Comparison of ENCODE assay signal across 30 cellular contexts in genomic region chr12:107196681-107197080, GRCh38.
DNase-seq lines count a peak whose midpoint lies in the region; ATAC-seq and TF ChIP-seq lines count a peak whose summit lies in the region.
"Had no signal": no experiment of that assay in that cellular context is flagged by ENCODE, and none has a peak within 500 bp of the region (broad histone marks: within the 10 kb centered on the region; RNA-seq: fewer than 3 reads in every experiment).

No MANE protein-coding gene starts in this region.

- no peaks in the 10 kb centered on the region for H3K79me1 ChIP-seq in IMR-90 (ENCODE audit: low read depth in 1 of 2, low read length in 2 of 2)

- no peaks in the 10 kb centered on the region for H4K20me1 ChIP-seq in IMR-90 (ENCODE audit: insufficient read depth, low read length)
- no peaks in the 10 kb centered on the region for H4K20me1 ChIP-seq in osteoblast (ENCODE audit: insufficient read depth, low read length)

- no peak overlapping the region for H3K23ac ChIP-seq in IMR-90 (ENCODE audit: low read depth, low read length)

- TF ChIP-seq CTCF in IMR-90 (conservative IDR thresholded peaks at IDR 0.05; ENCODE audit: low read depth, low read length), result no peak
- no peak for TF ChIP-seq CTCF in astrocyte of the spinal cord (IDR thresholded peaks at IDR 0.05; ENCODE audit: low read depth, low read length)
- TF ChIP-seq CTCF in foreskin fibroblast (IDR thresholded peaks at IDR 0.05; ENCODE audit: low read depth, low read length), result no peak
- no peak for TF ChIP-seq CTCF in type B pancreatic cell (conservative IDR thresholded peaks at IDR 0.05)
- no peak for TF ChIP-seq CTCF in osteoblast (IDR thresholded peaks at IDR 0.05; ENCODE audit: extremely low read depth, low read depth, low read length)

- H3K4me1 ChIP-seq in IMR-90 (ENCODE audit: control insufficient read depth, insufficient read depth, low read length) (peaks cover 5% of the 10 kb centered on the region; the same call in 1 of the 2 replicates), osteoblast (ENCODE audit: insufficient read depth, low read length) (no peaks in the 10 kb centered on the region)
- H3K4me1 ChIP-seq: esophagus muscularis mucosa, uterus had no signal

- no peak overlapping the region for H2BK20ac ChIP-seq in IMR-90 (ENCODE audit: low read depth, low read length)

- intact Hi-C loops in IMR-90 (cut with micrococcal nuclease), result no loop called here

- H3K4me1 Mint-ChIP-seq in activated CD8-positive, alpha-beta memory T cell treated with anti-CD3 and anti-CD28 coated beads, Interleukin-2, amount 10 ng/mL, durations not matched to agents 7 days and 5 days, result peaks cover 2% of the 10 kb centered on the region
- H3K4me1 Mint-ChIP-seq in type B pancreatic cell (ENCODE audit: unreplicated experiment), result no peaks in the 10 kb centered on the region
- H3K4me1 Mint-ChIP-seq: activated CD4-positive, alpha-beta T cell treated with anti-CD3 and anti-CD28 coated beads, Interleukin-2, amount 10 ng/mL, durations not matched to agents 7 days and 5 days; naive B cell had no signal

- H2AFZ ChIP-seq in IMR-90 (replicated peaks; ENCODE audit: low read length, poor library complexity) (no peak overlapping the region), osteoblast (ENCODE audit: low read length) (no peak overlapping the region)

- 0 out of 2 replicates have a peak, but pooled peaks cover 3% of the 10 kb centered on the region for H3K9me3 ChIP-seq in IMR-90 (ENCODE audit: control insufficient read depth, insufficient read depth, low read length)
- H3K9me3 ChIP-seq in osteoblast (ENCODE audit: low read depth, low read length), result no peaks in the 10 kb centered on the region
- H3K9me3 ChIP-seq: thoracic aorta, uterus had no signal

- H4K91ac ChIP-seq in IMR-90 (ENCODE audit: insufficient read depth, low read depth, low read length), result no peak overlapping the region

- H3K27me3 Mint-ChIP-seq in activated CD8-positive, alpha-beta memory T cell treated with anti-CD3 and anti-CD28 coated beads, Interleukin-2, amount 10 ng/mL, durations not matched to agents 7 days and 5 days, result peaks cover 26% of the 10 kb centered on the region
- H3K27me3 Mint-ChIP-seq in type B pancreatic cell, result peaks cover 8% of the 10 kb centered on the region

- BruUV-seq in IMR-90 (replicated peaks; lab: Mats Ljungman, UMichigan), result no TSS peak

- ATAC-seq in IMR-90 (ENCODE audit: low read depth), result peak; percentile 66; the same call in 1 of the 2 replicates
- ATAC-seq in activated CD8-positive, alpha-beta memory T cell treated with anti-CD3 and anti-CD28 coated beads, Interleukin-2, amount 10 ng/mL, durations not matched to agents 7 days and 5 days, result no peak
- ATAC-seq: stimulated activated naive CD8-positive, alpha-beta T cell treated with anti-CD3 and anti-CD28 coated beads, Interleukin-15, Interleukin-2, amounts not matched to agents 100 U/mL and 50 U/mL, for 24 hours had no signal

- H2BK5ac ChIP-seq in IMR-90 (ENCODE audit: low read depth, low read length, poor library complexity, severe bottlenecking), result no peak overlapping the region

- H3K18ac ChIP-seq in IMR-90 (ENCODE audit: low read depth, low read length), result no peak overlapping the region

- no CpG with 5 or more reads among the region's 2 CpGs for WGBS in IMR-90 (ENCODE audit: extremely low coverage in 2 of 2, insufficient read length in 1 of 2), 2 experiments

- TF ChIP-seq POLR2A in IMR-90 (IDR thresholded peaks at IDR 0.05; ENCODE audit: low read depth, low read length), result no peak

- no peak overlapping the region for H2BK15ac ChIP-seq in IMR-90 (ENCODE audit: low read depth, low read length)

- H3K14ac ChIP-seq in IMR-90 (replicated peaks; ENCODE audit: low read depth, low read length), result no peak overlapping the region

- CTCF ChIA-PET in IMR-90 (lab: Yijun Ruan, JAX), result no interaction called here
- CTCF ChIA-PET in activated CD8-positive, alpha-beta memory T cell treated with anti-CD3 and anti-CD28 coated beads, Interleukin-2, amount 10 ng/mL, durations not matched to agents 7 days and 5 days (lab: Charles Lee), result no interaction called here

- no peak overlapping the region for H3K4me3 ChIP-seq in IMR-90 (ENCODE audit: insufficient read depth, low read depth, low read length)
- H3K4me3 ChIP-seq in astrocyte of the spinal cord (ENCODE audit: low read depth, low read length), result no peak overlapping the region
- H3K4me3 ChIP-seq in foreskin fibroblast (ENCODE audit: low read depth in 1 of 2, low read length in 2 of 2), result no peak overlapping the region
- no peak overlapping the region for H3K4me3 ChIP-seq in osteoblast (ENCODE audit: insufficient read depth, low read length)
- H3K4me3 ChIP-seq: esophagus muscularis mucosa, thoracic aorta, uterus had no signal

- no peak overlapping the region for H2AK9ac ChIP-seq in IMR-90 (replicated peaks; ENCODE audit: low read depth, low read length, poor library complexity)

- H3K4me3 Mint-ChIP-seq in activated CD8-positive, alpha-beta memory T cell treated with anti-CD3 and anti-CD28 coated beads, Interleukin-2, amount 10 ng/mL, durations not matched to agents 7 days and 5 days, result no peak overlapping the region
- no peak overlapping the region for H3K4me3 Mint-ChIP-seq in type B pancreatic cell
- H3K4me3 Mint-ChIP-seq: activated CD4-positive, alpha-beta T cell treated with anti-CD3 and anti-CD28 coated beads, Interleukin-2, amount 10 ng/mL, durations not matched to agents 7 days and 5 days; dendritic cell treated with granulocyte-macrophage colony-stimulating factor and Interleukin-4, amounts not matched to agents 40 ng/mL and 50 ng/mL, for 4 days; endodermal cell; mesothelial cell of epicardium; naive B cell had no signal

- no peak overlapping the region for H3K9ac ChIP-seq in IMR-90 (ENCODE audit: low read depth, low read length)

- no peak overlapping the region for H3K27ac Mint-ChIP-seq in activated CD8-positive, alpha-beta memory T cell treated with anti-CD3 and anti-CD28 coated beads, Interleukin-2, amount 10 ng/mL, durations not matched to agents 7 days and 5 days
- H3K27ac Mint-ChIP-seq in type B pancreatic cell, result no peak overlapping the region
- H3K27ac Mint-ChIP-seq: activated CD4-positive, alpha-beta T cell treated with anti-CD3 and anti-CD28 coated beads, Interleukin-2, amount 10 ng/mL, durations not matched to agents 7 days and 5 days; dendritic cell treated with granulocyte-macrophage colony-stimulating factor and Interleukin-4, amounts not matched to agents 40 ng/mL and 50 ng/mL, for 4 days; endodermal cell; mesothelial cell of epicardium; naive B cell had no signal

- dilution Hi-C loops in IMR-90 (cut with HindIII; ENCODE audit: low sequenced_read_pairs, unreplicated experiment), result no loop called here

- H3K27me3 ChIP-seq in IMR-90 (ENCODE audit: control insufficient read depth, insufficient read depth, low read length) (no peaks in the 10 kb centered on the region; the same call in 1 of the 2 replicates), osteoblast (ENCODE audit: insufficient read depth, low read length) (no peaks in the 10 kb centered on the region)
- H3K27me3 ChIP-seq: esophagus muscularis mucosa, uterus had no signal

- H3K9me3 Mint-ChIP-seq in activated CD8-positive, alpha-beta memory T cell treated with anti-CD3 and anti-CD28 coated beads, Interleukin-2, amount 10 ng/mL, durations not matched to agents 7 days and 5 days (ENCODE audit: low read depth), result no peaks in the 10 kb centered on the region
- peaks cover 3% of the 10 kb centered on the region for H3K9me3 Mint-ChIP-seq in type B pancreatic cell
- H3K9me3 Mint-ChIP-seq: dendritic cell treated with granulocyte-macrophage colony-stimulating factor and Interleukin-4, amounts not matched to agents 40 ng/mL and 50 ng/mL, for 4 days had no signal

- no peak overlapping the region for H4K5ac ChIP-seq in IMR-90 (ENCODE audit: low read depth, low read length)

- no peaks in the 10 kb centered on the region for H3K36me3 Mint-ChIP-seq in activated CD8-positive, alpha-beta memory T cell treated with anti-CD3 and anti-CD28 coated beads, Interleukin-2, amount 10 ng/mL, durations not matched to agents 7 days and 5 days
- H3K36me3 Mint-ChIP-seq in type B pancreatic cell, result no peaks in the 10 kb centered on the region
- H3K36me3 Mint-ChIP-seq: mesothelial cell of epicardium had no signal

- POLR2A ChIA-PET in IMR-90 (lab: Charles Lee; ENCODE audit: unreplicated experiment), result no interaction called here

- H3K56ac ChIP-seq in IMR-90 (ENCODE audit: extremely low read depth, insufficient read depth, low read length), result no peak overlapping the region

- H4K8ac ChIP-seq in IMR-90 (ENCODE audit: low read depth in 2 of 2, low read length in 2 of 2), result no peak overlapping the region

- DNase-seq in AG08396 (ENCODE audit: low spot score) (peak; percentile 29), IMR-90 (peak; percentile 69), astrocyte of the spinal cord (ENCODE audit: low read depth, low spot score) (peak; percentile 56), foreskin fibroblast (peak; percentile 25 to 64), NCI-H1092 treated with DMSO at 0.1 percent for 48 hours (lab: John Stamatoyannopoulos, UW) (no peak), type B pancreatic cell (ENCODE audit: extremely low spot score, unreplicated experiment) (no peak), osteoblast (ENCODE audit: insufficient read length, low spot score, missing footprints) (no peak)
- DNase-seq in activated CD8-positive, alpha-beta memory T cell treated with anti-CD3 and anti-CD28 coated beads, Interleukin-2, amount 10 ng/mL, durations not matched to agents 7 days and 5 days, result no peak
- DNase-seq: activated CD4-positive, alpha-beta T cell treated with anti-CD3 and anti-CD28 coated beads, Interleukin-2, amount 10 ng/mL, durations not matched to agents 7 days and 5 days; activated naive CD4-positive, alpha-beta T cell; activated T-cell treated with anti-CD3 and anti-CD28 coated beads, Interleukin-2, amount 50 U/mL, for 48 hours; amygdala; DMS53; endodermal cell; glutamatergic neuron; MV-4-11; naive B cell; NCI-H1694 treated with DMSO at 0.1 percent for 48 hours; NCI-H2171 treated with DMSO at 0.1 percent for 48 hours; NCI-H526; nucleus accumbens; SIG-M5; stimulated activated naive CD8-positive, alpha-beta T cell treated with anti-CD3 and anti-CD28 coated beads, Interleukin-15, Interleukin-2, amounts not matched to agents 100 U/mL and 50 U/mL, for 24 hours; SW 1271; T1000; uterus had no signal

- no peaks in the 10 kb centered on the region for H3K36me3 ChIP-seq in IMR-90 (ENCODE audit: control insufficient read depth, insufficient read depth, low read length)
- no peaks in the 10 kb centered on the region for H3K36me3 ChIP-seq in osteoblast (ENCODE audit: insufficient read depth, low read length)
- H3K36me3 ChIP-seq: esophagus muscularis mucosa, thoracic aorta, uterus had no signal

- in situ Hi-C loops in IMR-90 (cut with MboI; ENCODE audit: low sequenced_read_pairs) (no loop called here), astrocyte of the spinal cord (cut with HindIII; ENCODE audit: low sequenced_read_pairs) (no loop called here)

- H3K79me2 ChIP-seq in osteoblast (ENCODE audit: insufficient read depth, low read length), result no peaks in the 10 kb centered on the region

- no peak overlapping the region for H3K4me2 ChIP-seq in IMR-90 (ENCODE audit: low read depth, low read length)
- H3K4me2 ChIP-seq in osteoblast (ENCODE audit: insufficient read depth, low read length), result no peak overlapping the region

- no peak overlapping the region for H2BK120ac ChIP-seq in IMR-90 (ENCODE audit: low read depth, low read length)

- no peak overlapping the region for H3K4ac ChIP-seq in IMR-90 (ENCODE audit: low read depth, low read length)

- H3K9me1 ChIP-seq in IMR-90 (ENCODE audit: insufficient read depth, low read length), result no peaks in the 10 kb centered on the region

- no peak overlapping the region for H2AK5ac ChIP-seq in IMR-90 (ENCODE audit: low read depth, low read length)

- H3K27ac ChIP-seq in IMR-90 (ENCODE audit: insufficient read depth, low read length), result no peak overlapping the region
- H3K27ac ChIP-seq in osteoblast (ENCODE audit: low read depth, low read length), result no peak overlapping the region
- H3K27ac ChIP-seq: esophagus muscularis mucosa, thoracic aorta, uterus had no signal

- no peak for TF ChIP-seq RAD21 in IMR-90 (IDR thresholded peaks at IDR 0.05; ENCODE audit: low read length)

Comparison
In these comparisons a context has a peak if more than half of its experiments do, and no peak if none do; other contexts are left out.
1. DNase-seq: peak in AG08396 (single experiment), IMR-90 (single experiment), astrocyte of the spinal cord (single experiment) and foreskin fibroblast (2 of 2); none in activated CD8-positive, alpha-beta memory T cell treated with anti-CD3 and anti-CD28 coated beads, Interleukin-2, amount 10 ng/mL, durations not matched to agents 7 days and 5 days (single experiment), NCI-H1092 treated with DMSO at 0.1 percent for 48 hours (single experiment), type B pancreatic cell (single experiment) and osteoblast (single experiment).